Comparison of ENCODE assay signal across 18 cellular contexts in the genomic region with DNA sequence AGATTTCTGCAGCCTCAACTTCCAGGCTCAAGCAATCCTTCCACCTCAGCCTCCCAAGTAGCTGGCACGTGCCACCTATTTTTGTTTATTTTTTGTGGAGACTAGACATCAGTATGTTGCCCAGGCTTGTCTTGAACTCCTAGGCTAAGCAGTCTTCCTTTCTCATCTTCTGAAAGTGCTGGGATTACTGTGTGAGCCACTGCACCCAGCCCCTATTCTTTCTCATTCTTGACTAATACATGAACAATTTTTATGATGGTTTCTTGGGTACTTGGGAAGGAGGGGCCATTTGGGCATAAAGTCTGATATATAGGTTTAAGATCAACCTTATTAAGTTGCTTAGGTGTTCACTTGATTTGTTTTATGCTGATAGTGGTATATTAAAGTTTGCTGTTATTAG. TPM values are rescaled to one million over a fixed set of nuclear protein-coding genes. Genes with fewer than 3 reads are reported as not detected.
DNase-seq lines count a peak whose midpoint lies in the region; ATAC-seq, FAIRE-seq and TF ChIP-seq lines count a peak whose summit lies in the region.
"Had no signal": no experiment of that assay in that cellular context is flagged by ENCODE, and none has a peak within 500 bp of the region (broad histone marks: within the 10 kb centered on the region; RNA-seq: fewer than 3 reads in every experiment).

No MANE protein-coding gene starts in this region.

- H3K4me3 ChIP-seq in IMR-90 (ENCODE audit: insufficient read depth, low read depth, low read length) (no peak overlapping the region), neuronal stem cell (ENCODE audit: low read length in 2 of 2) (no peak overlapping the region)
- H3K4me3 ChIP-seq: BLaER1 treated with 17β-estradiol and CSF1 and Interleukin-3, amounts not matched to agents 10 nM and 100 nM; HAP-1; skin epidermis had no signal

- H2BK20ac ChIP-seq in IMR-90 (ENCODE audit: low read depth, low read length), result no peak overlapping the region

- no peak overlapping the region for H3K23ac ChIP-seq in IMR-90 (ENCODE audit: low read depth, low read length)
- H3K23ac ChIP-seq in neuronal stem cell (ENCODE audit: low read depth, low read length, poor library complexity), result no peak overlapping the region

- no peak for DNase-seq in GM18507 (ENCODE audit: extremely low spot score, insufficient read length, low read depth)
- peak; percentile 22 for DNase-seq in IMR-90
- no peak for DNase-seq in neuronal stem cell (ENCODE audit: low spot score)
- DNase-seq in GM20000 (ENCODE audit: low spot score), result no peak
- DNase-seq in sciatic nerve (ENCODE audit: low spot score), result no peak
- no peak for DNase-seq in activated CD8-positive, alpha-beta T cell treated with anti-CD3 and anti-CD28 coated beads, Interleukin-2, amount 10 ng/mL, durations not matched to agents 7 days and 5 days
- DNase-seq: activated CD8-positive, alpha-beta memory T cell treated with anti-CD3 and anti-CD28 coated beads for 24 hours; activated naive CD4-positive, alpha-beta T cell treated with anti-CD3 and anti-CD28 coated beads, Interleukin-2, amount 50 U/mL, for 16 hours; DMS79; NCI-H446 treated with DMSO at 0.1 percent for 48 hours had no signal

- H4K8ac ChIP-seq in IMR-90 (ENCODE audit: low read depth in 2 of 2, low read length in 2 of 2) (no peak overlapping the region), neuronal stem cell (ENCODE audit: low read depth, low read length) (no peak overlapping the region)

- H2AK9ac ChIP-seq in IMR-90 (replicated peaks; ENCODE audit: low read depth, low read length, poor library complexity), result no peak overlapping the region

- H3K9me3 ChIP-seq in IMR-90 (ENCODE audit: control insufficient read depth, insufficient read depth, low read length), result no peaks in the 10 kb centered on the region
- H3K9me3 ChIP-seq in neuronal stem cell (replicated peaks in 1 of 2; ENCODE audit: control insufficient read depth in 2 of 2, insufficient read depth in 1 of 2, low read depth in 1 of 2, low read length in 2 of 2), result peaks cover 0 to 18% of the 10 kb centered on the region in 2 donors
- H3K9me3 ChIP-seq: HAP-1 had no signal

- no peaks in the 10 kb centered on the region for H3K27me3 Mint-ChIP-seq in dendritic cell treated with granulocyte-macrophage colony-stimulating factor and Interleukin-4, amounts not matched to agents 40 ng/mL and 50 ng/mL, for 4 days
- H3K27me3 Mint-ChIP-seq in activated CD8-positive, alpha-beta T cell treated with anti-CD3 and anti-CD28 coated beads, Interleukin-2, amount 10 ng/mL, durations not matched to agents 7 days and 5 days (ENCODE audit: low read depth), result no peaks in the 10 kb centered on the region
- H3K27me3 Mint-ChIP-seq: stimulated activated naive CD8-positive, alpha-beta T cell treated with anti-CD3 and anti-CD28 coated beads, Interleukin-15, Interleukin-2, amounts not matched to agents 100 ng/mL and 50 ng/mL, for 24 hours had no signal

- H3K4ac ChIP-seq in IMR-90 (ENCODE audit: low read depth, low read length), result no peak overlapping the region
- no peak overlapping the region for H3K4ac ChIP-seq in neuronal stem cell (ENCODE audit: low read length)

- H3K27me3 ChIP-seq in IMR-90 (ENCODE audit: control insufficient read depth, insufficient read depth, low read length) (no peaks in the 10 kb centered on the region), neuronal stem cell (ENCODE audit: control insufficient read depth in 3 of 3, insufficient read depth in 3 of 3, low read depth in 1 of 3, low read length in 3 of 3) (no peaks in the 10 kb centered on the region)
- H3K27me3 ChIP-seq: BLaER1 treated with 17β-estradiol and CSF1 and Interleukin-3, amounts not matched to agents 10 nM and 100 nM had no signal

- H3K18ac ChIP-seq in IMR-90 (ENCODE audit: low read depth, low read length), result no peak overlapping the region
- no peak overlapping the region for H3K18ac ChIP-seq in neuronal stem cell (ENCODE audit: low read length)

- no CpG with 5 or more reads among the region's 1 CpG for WGBS in IMR-90 (ENCODE audit: extremely low coverage in 2 of 2, insufficient read length in 1 of 2), 2 experiments
- no CpG with 5 or more reads among the region's 1 CpG for WGBS in neuronal stem cell (ENCODE audit: extremely low coverage in 2 of 2, insufficient read length in 2 of 2, insufficient replicate concordance in 1 of 2), 2 donors

- H2BK120ac ChIP-seq in IMR-90 (ENCODE audit: low read depth, low read length) (no peak overlapping the region), neuronal stem cell (ENCODE audit: low read depth, low read length) (no peak overlapping the region)

- no peaks in the 10 kb centered on the region for H3K9me3 Mint-ChIP-seq in dendritic cell treated with granulocyte-macrophage colony-stimulating factor and Interleukin-4, amounts not matched to agents 40 ng/mL and 50 ng/mL, for 4 days
- H3K9me3 Mint-ChIP-seq in activated CD8-positive, alpha-beta T cell treated with anti-CD3 and anti-CD28 coated beads, Interleukin-2, amount 10 ng/mL, durations not matched to agents 7 days and 5 days (ENCODE audit: insufficient read depth), result no peaks in the 10 kb centered on the region

- H3K27ac ChIP-seq in IMR-90 (ENCODE audit: insufficient read depth, low read length), result no peak overlapping the region
- peak overlapping the region; percentile 15 for H3K27ac ChIP-seq in neuronal stem cell (replicated peaks; ENCODE audit: low read length)
- H3K27ac ChIP-seq: BLaER1 treated with 17β-estradiol and CSF1 and Interleukin-3, amounts not matched to agents 10 nM and 100 nM; KMS-11; skin epidermis had no signal

- no peak overlapping the region for H2BK12ac ChIP-seq in neuronal stem cell (ENCODE audit: low read length)

- H3K9me1 ChIP-seq in IMR-90 (ENCODE audit: insufficient read depth, low read length), result peaks cover 12% of the 10 kb centered on the region

- no peaks in the 10 kb centered on the region for H3K36me3 Mint-ChIP-seq in dendritic cell treated with granulocyte-macrophage colony-stimulating factor and Interleukin-4, amounts not matched to agents 40 ng/mL and 50 ng/mL, for 4 days (ENCODE audit: low read depth)
- H3K36me3 Mint-ChIP-seq in activated CD8-positive, alpha-beta T cell treated with anti-CD3 and anti-CD28 coated beads, Interleukin-2, amount 10 ng/mL, durations not matched to agents 7 days and 5 days (ENCODE audit: low read depth), result peaks cover 6% of the 10 kb centered on the region

- POLR2A ChIA-PET in IMR-90 (lab: Charles Lee; ENCODE audit: unreplicated experiment), result no interaction called here
- POLR2A ChIA-PET in activated CD8-positive, alpha-beta T cell treated with anti-CD3 and anti-CD28 coated beads, Interleukin-2, amount 10 ng/mL, durations not matched to agents 7 days and 5 days (lab: Charles Lee), result no interaction called here

- no peak overlapping the region for H4K5ac ChIP-seq in IMR-90 (ENCODE audit: low read depth, low read length)

- no peak overlapping the region for H3K14ac ChIP-seq in IMR-90 (replicated peaks; ENCODE audit: low read depth, low read length)
- H3K14ac ChIP-seq in neuronal stem cell (ENCODE audit: low read length), result no peak overlapping the region

- H3K4me1 ChIP-seq in IMR-90 (ENCODE audit: control insufficient read depth, insufficient read depth, low read length) (peaks cover 11% of the 10 kb centered on the region), neuronal stem cell (ENCODE audit: control insufficient read depth in 2 of 2, insufficient read depth in 1 of 2, low read depth in 1 of 2, low read length in 2 of 2) (peaks cover 8 to 9% of the 10 kb centered on the region in 2 donors)

- H3K9ac ChIP-seq in IMR-90 (ENCODE audit: low read depth, low read length) (no peak overlapping the region), neuronal stem cell (ENCODE audit: low read depth, low read length, poor library complexity) (no peak overlapping the region)
- H3K9ac ChIP-seq: BLaER1 treated with 17β-estradiol and CSF1 and Interleukin-3, amounts not matched to agents 10 nM and 100 nM; KMS-11 had no signal

- H3K27ac Mint-ChIP-seq in dendritic cell treated with granulocyte-macrophage colony-stimulating factor and Interleukin-4, amounts not matched to agents 40 ng/mL and 50 ng/mL, for 4 days, result peak overlapping the region; percentile 48
- H3K27ac Mint-ChIP-seq in activated CD8-positive, alpha-beta T cell treated with anti-CD3 and anti-CD28 coated beads, Interleukin-2, amount 10 ng/mL, durations not matched to agents 7 days and 5 days, result no peak overlapping the region
- H3K27ac Mint-ChIP-seq: stimulated activated naive CD8-positive, alpha-beta T cell treated with anti-CD3 and anti-CD28 coated beads, Interleukin-15, Interleukin-2, amounts not matched to agents 100 ng/mL and 50 ng/mL, for 24 hours had no signal

- H2AFZ ChIP-seq in IMR-90 (replicated peaks; ENCODE audit: low read length, poor library complexity), result no peak overlapping the region
- H2AFZ ChIP-seq in neuronal stem cell (ENCODE audit: low read length), result no peak overlapping the region

- no peak; the same call in 1 of the 2 replicates for ATAC-seq in IMR-90 (ENCODE audit: low read depth)
- ATAC-seq in sciatic nerve, result no peak
- no peak for ATAC-seq in activated CD8-positive, alpha-beta T cell treated with anti-CD3 and anti-CD28 coated beads, Interleukin-2, amount 10 ng/mL, durations not matched to agents 7 days and 5 days

- H3K36me3 ChIP-seq in IMR-90 (ENCODE audit: control insufficient read depth, insufficient read depth, low read length) (no peaks in the 10 kb centered on the region), neuronal stem cell (replicated peaks in 1 of 2; ENCODE audit: control insufficient read depth in 2 of 2, insufficient read depth in 2 of 2, low read length in 2 of 2) (no peaks in the 10 kb centered on the region)
- H3K36me3 ChIP-seq: HAP-1 had no signal

- intact Hi-C loops in IMR-90 (cut with micrococcal nuclease) (no loop called here), sciatic nerve (cut with DNase I) (no loop called here)
- intact Hi-C loops in dendritic cell treated with granulocyte-macrophage colony-stimulating factor and Interleukin-4, amounts not matched to agents 40 ng/mL and 50 ng/mL, for 4 days (cut with micrococcal nuclease), result no loop called here

- H3K4me1 Mint-ChIP-seq in dendritic cell treated with granulocyte-macrophage colony-stimulating factor and Interleukin-4, amounts not matched to agents 40 ng/mL and 50 ng/mL, for 4 days (ENCODE audit: low read depth), result peaks cover 80% of the 10 kb centered on the region
- H3K4me1 Mint-ChIP-seq in activated CD8-positive, alpha-beta T cell treated with anti-CD3 and anti-CD28 coated beads, Interleukin-2, amount 10 ng/mL, durations not matched to agents 7 days and 5 days (ENCODE audit: low read depth), result peaks cover 35% of the 10 kb centered on the region

- H2BK15ac ChIP-seq in IMR-90 (ENCODE audit: low read depth, low read length) (no peak overlapping the region), neuronal stem cell (ENCODE audit: low read length) (no peak overlapping the region)

- no peak overlapping the region for H3K4me3 Mint-ChIP-seq in dendritic cell treated with granulocyte-macrophage colony-stimulating factor and Interleukin-4, amounts not matched to agents 40 ng/mL and 50 ng/mL, for 4 days
- H3K4me3 Mint-ChIP-seq in activated CD8-positive, alpha-beta T cell treated with anti-CD3 and anti-CD28 coated beads, Interleukin-2, amount 10 ng/mL, durations not matched to agents 7 days and 5 days, result no peak overlapping the region
- H3K4me3 Mint-ChIP-seq: stimulated activated naive CD8-positive, alpha-beta T cell treated with anti-CD3 and anti-CD28 coated beads, Interleukin-15, Interleukin-2, amounts not matched to agents 100 ng/mL and 50 ng/mL, for 24 hours had no signal

- no peak overlapping the region for H3K56ac ChIP-seq in IMR-90 (ENCODE audit: extremely low read depth, insufficient read depth, low read length)

- peaks cover 14 to 50% of the 10 kb centered on the region in 2 experiments for H3K79me1 ChIP-seq in IMR-90 (ENCODE audit: low read depth in 1 of 2, low read length in 2 of 2)
- peaks cover 6% of the 10 kb centered on the region for H3K79me1 ChIP-seq in neuronal stem cell (ENCODE audit: low read depth, low read length)

- H2AK5ac ChIP-seq in IMR-90 (ENCODE audit: low read depth, low read length) (no peak overlapping the region), neuronal stem cell (ENCODE audit: low read depth, low read length) (no peak overlapping the region)

- CTCF ChIA-PET in IMR-90 (lab: Yijun Ruan, JAX), result no interaction called here
- CTCF ChIA-PET in activated CD8-positive, alpha-beta T cell treated with anti-CD3 and anti-CD28 coated beads, Interleukin-2, amount 10 ng/mL, durations not matched to agents 7 days and 5 days (lab: Charles Lee), result no interaction called here

- no peak overlapping the region for H3K4me2 ChIP-seq in IMR-90 (ENCODE audit: low read depth, low read length)
- H3K4me2 ChIP-seq in neuronal stem cell (ENCODE audit: insufficient read depth, low read length, poor library complexity, severe bottlenecking), result no peak overlapping the region
- H3K4me2 ChIP-seq: BLaER1 treated with 17β-estradiol and CSF1 and Interleukin-3, amounts not matched to agents 10 nM and 100 nM; KMS-11 had no signal

- TF ChIP-seq POLR2A in IMR-90 (IDR thresholded peaks at IDR 0.05; ENCODE audit: low read depth, low read length), result no peak

- TF ChIP-seq CTCF in IMR-90 (conservative IDR thresholded peaks at IDR 0.05; ENCODE audit: low read depth, low read length), result no peak
- TF ChIP-seq CTCF in GM20000 (IDR thresholded peaks at IDR 0.05; ENCODE audit: extremely low read depth, missing control alignments), result no peak

- no peak for TF ChIP-seq RAD21 in IMR-90 (IDR thresholded peaks at IDR 0.05; ENCODE audit: low read length)

- H4K91ac ChIP-seq in IMR-90 (ENCODE audit: insufficient read depth, low read depth, low read length) (no peak overlapping the region), neuronal stem cell (ENCODE audit: low read depth, low read length, poor library complexity) (no peak overlapping the region)

- no TSS peak for BruUV-seq in IMR-90 (replicated peaks; lab: Mats Ljungman, UMichigan)

- in situ Hi-C loops in IMR-90 (cut with MboI; ENCODE audit: low sequenced_read_pairs), result loop anchor here (25.0 kb wide), 1 partner anchor 892 kb away; no protein-coding TSS in a partner anchor

- peaks cover 59% of the 10 kb centered on the region for H4K20me1 ChIP-seq in IMR-90 (ENCODE audit: insufficient read depth, low read length)

- no peak overlapping the region for H2BK5ac ChIP-seq in IMR-90 (ENCODE audit: low read depth, low read length, poor library complexity, severe bottlenecking)
- no peak overlapping the region for H2BK5ac ChIP-seq in neuronal stem cell (ENCODE audit: low read length)

- dilution Hi-C loops in IMR-90 (cut with HindIII; ENCODE audit: low sequenced_read_pairs, unreplicated experiment), result no loop called here

- peak; percentile 65 for FAIRE-seq in GM18507 (lab: Jason Lieb, UNC)
- FAIRE-seq: endometrium, islet of Langerhans had no signal

RNA-seq across cellular contexts. Expression of gene EPC2, which starts 26.2 kb away (rescaled TPM):
- total RNA-seq in IMR-90 (2012; rRNA removed) (22.6 and 26.1 TPM in 2 replicates), sciatic nerve (47.0 TPM)
- polyA plus RNA-seq in IMR-90 (2012; rRNA removed), result 10.6 and 11.4 TPM in 2 replicates
- polyA plus RNA-seq in IMR-90 (2012; cell fraction: cytosol; rRNA removed), result 1.1 and 2.7 TPM in 2 replicates
- 2.8 and 14.8 TPM in 2 replicates for polyA plus RNA-seq in IMR-90 (2012; cell fraction: nucleus; rRNA removed; ENCODE audit: low replicate concordance)
- 19.9 TPM for polyA plus RNA-seq in neuronal stem cell (2013, experiment 1 of 2)
- 20.6 TPM for polyA plus RNA-seq in neuronal stem cell (2013, experiment 2 of 2)
- 10 to 100 TPM; 26.1 to 26.5 TPM for total RNA-seq in activated CD8-positive, alpha-beta T cell treated with anti-CD3 and anti-CD28 coated beads, Interleukin-2, amount 10 ng/mL, durations not matched to agents 7 days and 5 days
